ENCODE assay signal across 9 cellular contexts in the genomic region with DNA sequence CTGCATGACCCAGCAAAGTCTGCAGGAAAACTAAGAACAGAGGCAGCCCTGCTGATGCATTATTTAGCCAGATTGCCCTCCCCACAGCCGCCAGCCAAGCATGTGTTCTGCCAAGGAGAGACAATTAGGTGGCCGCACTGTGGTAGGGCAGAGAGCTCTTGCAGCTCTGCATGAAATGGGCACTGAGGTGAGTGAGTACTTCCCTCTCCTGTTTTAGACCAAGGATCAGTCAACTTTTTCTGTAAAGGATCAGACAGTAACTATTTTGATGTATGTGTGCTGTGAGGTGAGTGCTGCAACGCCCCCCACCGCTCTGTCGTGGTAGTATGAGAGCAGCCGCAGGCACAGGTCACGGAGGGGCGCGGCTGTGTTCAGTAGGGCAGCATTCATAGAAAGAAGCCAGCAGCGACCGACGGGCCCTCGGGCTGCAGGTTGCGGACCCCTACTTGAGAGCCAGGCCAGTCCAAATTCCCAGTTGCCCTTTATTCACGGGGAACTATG. TPM values are rescaled to one million over a fixed set of nuclear protein-coding genes. Genes with fewer than 3 reads are reported as not detected.
DNase-seq lines count a peak whose midpoint lies in the region; ATAC-seq and TF ChIP-seq lines count a peak whose summit lies in the region.
"Had no signal": no experiment of that assay in that cellular context is flagged by ENCODE, and none has a peak within 500 bp of the region (broad histone marks: within the 10 kb centered on the region; RNA-seq: fewer than 3 reads in every experiment).

No MANE protein-coding gene starts in this region.

- TF ChIP-seq CTCF in astrocyte of the spinal cord (IDR thresholded peaks at IDR 0.05; ENCODE audit: low read depth, low read length): peak; percentile 62

- intact Hi-C loops in sciatic nerve (cut with DNase I): loop anchor here (5.0 kb wide), 1 partner anchor 73 kb away; a partner anchor contains a TSS

- ATAC-seq in sciatic nerve (peak; percentile 73), HG02885 (IDR thresholded peaks at IDR 0.05; ENCODE audit: poor library complexity, unreplicated experiment) (no peak), HG02973 (IDR thresholded peaks at IDR 0.05; ENCODE audit: unreplicated experiment) (no peak)

- in situ Hi-C loops in astrocyte of the spinal cord (cut with HindIII; ENCODE audit: low sequenced_read_pairs): no loop called here

- peak overlapping the region; percentile 4 for H3K4me3 ChIP-seq in astrocyte of the spinal cord (ENCODE audit: low read depth, low read length)

- DNase-seq in GM03348 (ENCODE audit: low spot score): peak; percentile 60
- DNase-seq in astrocyte of the spinal cord (ENCODE audit: low read depth, low spot score): peak; percentile 74
- peak in 33 of 51 donors; percentile 8 to 72 (median 45) for DNase-seq in hypothalamus (lab: John Stamatoyannopoulos, UW)
- DNase-seq in sciatic nerve (ENCODE audit: low spot score): peak; percentile 75
- no peak for DNase-seq in activated naive CD4-positive, alpha-beta T cell (lab: John Stamatoyannopoulos, UW)
- DNase-seq in NCI-H2227 treated with DMSO at 0.1 percent for 48 hours (lab: John Stamatoyannopoulos, UW): no peak
- DNase-seq: NCI-H1417 treated with DMSO at 0.1 percent for 48 hours had no signal

RNA-seq across cellular contexts. Expression of a gene that starts 23.8 kb away (rescaled TPM):
- 9.6 TPM for total RNA-seq in sciatic nerve

Comparison
In these comparisons a context has a peak if more than half of its experiments do, and no peak if none do; other contexts are left out.
1. DNase-seq: peak in GM03348 (single experiment), astrocyte of the spinal cord (single experiment), hypothalamus (33 of 51) and sciatic nerve (single experiment); none in activated naive CD4-positive, alpha-beta T cell (0 of 4) and NCI-H2227 treated with DMSO at 0.1 percent for 48 hours (single experiment).